1 cellular context compared by ENCODE assay signal in genomic region chr18:61448316-61448715, GRCh38.
TF ChIP-seq lines count a peak whose summit lies in the region.

No MANE protein-coding gene starts in this region.

TF ChIP-seq in WTC11, 78 proteins besides CTCF, POLR2A, EP300 and RAD21 (continued from another document):
- TF ChIP-seq PRDM15 (CRISPR knock-in tag; IDR thresholded peaks at IDR 0.05) (no peak), ATF3 (CRISPR knock-in tag; conservative IDR thresholded peaks at IDR 0.05) (no peak), ZNF317 (CRISPR knock-in tag; IDR thresholded peaks at IDR 0.05; ENCODE audit: borderline replicate concordance, low read depth) (no peak), CDX4 (CRISPR knock-in tag; IDR thresholded peaks at IDR 0.05; ENCODE audit: borderline replicate concordance) (no peak), RORB (CRISPR knock-in tag; IDR thresholded peaks at IDR 0.05) (no peak), ERG (CRISPR knock-in tag; IDR thresholded peaks at IDR 0.05) (no peak), USF2 (CRISPR knock-in tag; IDR thresholded peaks at IDR 0.05) (no peak), E2F4 (CRISPR knock-in tag; IDR thresholded peaks at IDR 0.05; ENCODE audit: borderline replicate concordance, low read depth) (no peak), TP53 (CRISPR knock-in tag; IDR thresholded peaks at IDR 0.05) (no peak)
